ENCODE assay signal across 12 cellular contexts in genomic region chr5:177608243-177609075, GRCh38. TPM values are rescaled to one million over a fixed set of nuclear protein-coding genes. Genes with fewer than 3 reads are reported as not detected.
DNase-seq lines count a peak whose midpoint lies in the region; ATAC-seq and TF ChIP-seq lines count a peak whose summit lies in the region.
"Had no signal": no experiment of that assay in that cellular context is flagged by ENCODE, and none has a peak within 500 bp of the region (broad histone marks: within the 10 kb centered on the region; RNA-seq: fewer than 3 reads in every experiment).

No MANE protein-coding gene starts in this region.

- H3K27me3 ChIP-seq in cardiac muscle cell = no peaks in the 10 kb centered on the region
- H3K27me3 ChIP-seq: SJCRH30 had no signal

- no peak for DNase-seq in cardiac muscle cell (ENCODE audit: low read depth in 1 of 2, low spot score in 1 of 2)
- DNase-seq in Right ventricle myocardium inferior (ENCODE audit: missing footprints) = no peak
- no peak for DNase-seq in RWPE1 (ENCODE audit: low spot score)
- DNase-seq in nephron progenitor cell = no peak
- no peak for DNase-seq in activated gamma-delta T cell (lab: John Stamatoyannopoulos, UW)
- DNase-seq in HCEC 1CT = no peak
- no peak for DNase-seq in mesothelial cell of epicardium (ENCODE audit: low spot score in 2 of 2, unreplicated experiment in 2 of 2)
- DNase-seq: CD4-positive, CD25-positive, alpha-beta regulatory T cell; NCI-H2171 treated with DMSO at 0.1 percent for 48 hours; OCI-M1 had no signal

- H3K4me3 Mint-ChIP-seq in nephron progenitor cell (no peak overlapping the region), mesothelial cell of epicardium (no peak overlapping the region)
- H3K4me3 Mint-ChIP-seq: CD4-positive, CD25-positive, alpha-beta regulatory T cell had no signal

- peak overlapping the region; percentile 48 for H3K27ac Mint-ChIP-seq in nephron progenitor cell
- H3K27ac Mint-ChIP-seq in mesothelial cell of epicardium = no peak overlapping the region
- H3K27ac Mint-ChIP-seq: CD4-positive, CD25-positive, alpha-beta regulatory T cell had no signal

- no peaks in the 10 kb centered on the region for H3K9me3 ChIP-seq in cardiac muscle cell (ENCODE audit: low read depth)
- H3K9me3 ChIP-seq: HAP-1, SJCRH30 had no signal

- H3K4me1 Mint-ChIP-seq in nephron progenitor cell (peaks cover 17% of the 10 kb centered on the region), mesothelial cell of epicardium (peaks cover 2% of the 10 kb centered on the region)

- H3K4me3 ChIP-seq in cardiac muscle cell = no peak overlapping the region
- H3K4me3 ChIP-seq: HAP-1, SJCRH30 had no signal

- H3K36me3 Mint-ChIP-seq in nephron progenitor cell (ENCODE audit: low read depth) = peaks cover 4% of the 10 kb centered on the region
- H3K36me3 Mint-ChIP-seq in mesothelial cell of epicardium = no peaks in the 10 kb centered on the region

- POLR2A ChIA-PET in RWPE1 (lab: Yijun Ruan, JAX; ENCODE audit: low non-redundant PET) = interaction anchor here (0.7 kb wide), 1 partner anchor 15 kb away, joined by 4 read pairs; no protein-coding TSS in a partner anchor

- H3K4me1 ChIP-seq in cardiac muscle cell (ENCODE audit: low read depth) = peaks cover 6% of the 10 kb centered on the region
- H3K4me1 ChIP-seq: HAP-1 had no signal

- no peak for ATAC-seq in Right ventricle myocardium inferior

- no peak for TF ChIP-seq CTCF in cardiac muscle cell (IDR thresholded peaks at IDR 0.05; ENCODE audit: low read depth, low read length)
- TF ChIP-seq CTCF in RWPE1 (conservative IDR thresholded peaks at IDR 0.05; ENCODE audit: low read depth) = no peak
- TF ChIP-seq CTCF in nephron progenitor cell (IDR thresholded peaks at IDR 0.05) = no peak
- TF ChIP-seq CTCF in mesothelial cell of epicardium (IDR thresholded peaks at IDR 0.05; ENCODE audit: unreplicated experiment) = no peak

- H3K9me3 Mint-ChIP-seq in nephron progenitor cell (no peaks in the 10 kb centered on the region), mesothelial cell of epicardium (no peaks in the 10 kb centered on the region)
- H3K9me3 Mint-ChIP-seq: CD4-positive, CD25-positive, alpha-beta regulatory T cell had no signal

- CTCF ChIA-PET in RWPE1 (lab: Yijun Ruan, JAX) = interaction anchor here (0.5 to 1.3 kb wide), 5 partner anchors 25 to 1559 kb away, joined by 3 to 4 read pairs (median 3); no protein-coding TSS in a partner anchor

- intact Hi-C loops in Right ventricle myocardium inferior (cut with DNase I) = no loop called here

- H3K27ac ChIP-seq in cardiac muscle cell = peak overlapping the region; percentile 88
- peak overlapping the region; percentile 59 for H3K27ac ChIP-seq in RWPE1
- H3K27ac ChIP-seq: SJCRH30 had no signal

- H3K27me3 Mint-ChIP-seq in nephron progenitor cell (ENCODE audit: low read depth, poor library complexity) (peaks cover 3% of the 10 kb centered on the region), mesothelial cell of epicardium (ENCODE audit: low read depth) (no peaks in the 10 kb centered on the region)
- H3K27me3 Mint-ChIP-seq: CD4-positive, CD25-positive, alpha-beta regulatory T cell had no signal

- H3K36me3 ChIP-seq in cardiac muscle cell = no peaks in the 10 kb centered on the region
- H3K36me3 ChIP-seq: HAP-1 had no signal

RNA-seq across cellular contexts. Expression of gene B4GALT7, which starts 8.5 kb away (rescaled TPM):
- total RNA-seq in cardiac muscle cell (29.0 and 44.3 TPM in 2 replicates), Right ventricle myocardium inferior (13.2 TPM), mesothelial cell of epicardium (37.4 to 42.0 TPM (median 39.8 TPM) in 3 replicates)
- 31.6 and 42.3 TPM in 2 replicates for polyA plus RNA-seq in cardiac muscle cell

RNA-seq across cellular contexts. Expression of gene TMED9, which starts 16.5 kb away (rescaled TPM):
- total RNA-seq in cardiac muscle cell (146 and 176 TPM in 2 replicates), Right ventricle myocardium inferior (75.3 TPM), mesothelial cell of epicardium (146 to 157 TPM (median 151 TPM) in 3 replicates)
- polyA plus RNA-seq in cardiac muscle cell = 228 and 317 TPM in 2 replicates

RNA-seq across cellular contexts. Expression of gene FAM193B, which starts 54.1 kb away (rescaled TPM):
- 62.2 and 80.9 TPM in 2 replicates for total RNA-seq in cardiac muscle cell
- polyA plus RNA-seq in cardiac muscle cell = 67.4 and 80.2 TPM in 2 replicates
- total RNA-seq in Right ventricle myocardium inferior = 29.5 TPM
- 126 to 128 TPM (median 128 TPM) in 3 replicates for total RNA-seq in mesothelial cell of epicardium
